8 cellular contexts compared by ENCODE assay signal in genomic region chr18:63367241-63367953, GRCh38. TPM values are rescaled to one million over a fixed set of nuclear protein-coding genes. Genes with fewer than 3 reads are reported as not detected.
DNase-seq lines count a peak whose midpoint lies in the region; ATAC-seq and FAIRE-seq lines count a peak whose summit lies in the region.

No MANE protein-coding gene starts in this region.

- DNase-seq in Caki2 (ENCODE audit: low read depth) (peak; percentile 93), HTR-8/SVneo (ENCODE audit: insufficient read length, low spot score) (peak; percentile 85), NT2/D1 (ENCODE audit: low read depth, low spot score) (peak; percentile 85), mesenteric fat pad (ENCODE audit: low spot score) (peak; percentile 97)
- DNase-seq in activated CD8-positive, alpha-beta memory T cell treated with anti-CD3 and anti-CD28 coated beads, Interleukin-2, amount 50 U/mL, for 4 hours = peak; percentile 81
- peak; percentile 64 for DNase-seq in stimulated activated CD8-positive, alpha-beta memory T cell treated with anti-CD3 and anti-CD28 coated beads, Interleukin-15, amount 100 ng/mL, for 24 hours (ENCODE audit: low read depth)

- FAIRE-seq in HTR-8/SVneo (lab: Jason Lieb, UNC) = no peak
- peak; percentile 95 for FAIRE-seq in endometrium (lab: Jason Lieb, UNC)

- in situ Hi-C loops in Caki2 (cut with HindIII; ENCODE audit: low pct_unique_long_range_greater_than_20kb, low sequenced_read_pairs) = no loop called here

- peak; percentile 79 for ATAC-seq in GM21381 (IDR thresholded peaks at IDR 0.05; ENCODE audit: unreplicated experiment)

- H3K9me3 ChIP-seq in NT2/D1 (ENCODE audit: insufficient read depth, low read length) = peaks cover 17% of the 10 kb centered on the region; the same call in 1 of the 2 replicates

- peak overlapping the region; percentile 80 for H3K9ac ChIP-seq in NT2/D1 (ENCODE audit: insufficient read length, low read depth)

- peak overlapping the region; percentile 82 for H3K4me3 ChIP-seq in NT2/D1 (ENCODE audit: insufficient read length, low read depth)

- H3K27me3 ChIP-seq in NT2/D1 (ENCODE audit: insufficient read depth, insufficient read length) = peaks cover 4% of the 10 kb centered on the region

- no peaks in the 10 kb centered on the region for H3K4me1 ChIP-seq in NT2/D1 (ENCODE audit: insufficient read depth, insufficient read length)

- H3K36me3 ChIP-seq in NT2/D1 (ENCODE audit: insufficient read depth, insufficient read length, low read length) = peaks cover 2% of the 10 kb centered on the region

RNA-seq across cellular contexts. Expression of gene KDSR, which starts 0.4 kb away (rescaled TPM):
- total RNA-seq in Caki2 (2014; rRNA removed; shearing (Covaris generic); ENCODE audit: low replicate concordance) = 13.0 and 35.6 TPM in 2 replicates
- total RNA-seq in mesenteric fat pad = 55.6 TPM

RNA-seq across cellular contexts. Expression of gene BCL2, which starts 47.8 kb away (rescaled TPM):
- 5.1 and 9.1 TPM in 2 replicates for total RNA-seq in Caki2 (2014; rRNA removed; shearing (Covaris generic); ENCODE audit: low replicate concordance)
- 58.7 TPM for total RNA-seq in mesenteric fat pad

RNA-seq across cellular contexts. Expression of gene VPS4B, which starts 54.9 kb away (rescaled TPM):
- 16.4 and 18.8 TPM in 2 replicates for total RNA-seq in Caki2 (2014; rRNA removed; shearing (Covaris generic); ENCODE audit: low replicate concordance)
- total RNA-seq in mesenteric fat pad = 47.9 TPM

Comparison
In these comparisons a context has a peak if more than half of its experiments do, and no peak if none do; other contexts are left out.
1. Peak in every context shown above with its lines: DNase-seq, ATAC-seq and H3K4me3 ChIP-seq.